In genomic region chr17:75516619-75517276, GRCh38 we compare ENCODE assay signal across 1 cellular context.
TF ChIP-seq lines count a peak whose summit lies in the region.

No MANE protein-coding gene starts in this region.

TF ChIP-seq in H1, 55 proteins besides CTCF, POLR2A, EP300 and RAD21:
- TF ChIP-seq JUN (IDR thresholded peaks at IDR 0.05; ENCODE audit: low read depth, low read length) (no peak), YY1 (IDR thresholded peaks at IDR 0.05; ENCODE audit: low read depth, low read length) (no peak), SP2 (IDR thresholded peaks at IDR 0.05; ENCODE audit: low read length) (no peak), PHF8 (conservative IDR thresholded peaks at IDR 0.05; ENCODE audit: low read depth, low read length) (0 out of 2 replicates have a peak, but pooled peaks have one; percentile 38), CHD7 (IDR thresholded peaks at IDR 0.05; ENCODE audit: insufficient replicate concordance, low read length) (no peak), KDM4A (IDR thresholded peaks at IDR 0.05; ENCODE audit: low read depth, low read length, severe bottlenecking) (peak; percentile 49), KDM1A (IDR thresholded peaks at IDR 0.05; ENCODE audit: borderline replicate concordance, low read length) (no peak), ATF2 (IDR thresholded peaks at IDR 0.05; ENCODE audit: low read length) (no peak), SIN3A (conservative IDR thresholded peaks at IDR 0.05 in 1 of 2, IDR thresholded peaks at IDR 0.05 in 1 of 2; ENCODE audit: low read depth in 1 of 2, low read length in 2 of 2) (peak in 1 of 2 experiments; percentile 6; a peak in 1 of 4 replicates), EGR1 (IDR thresholded peaks at IDR 0.05; ENCODE audit: borderline replicate concordance, low read depth, low read length) (no peak)
TF ChIP-seq in H1: peak in this region for 3.
